ENCODE assay signal across 8 cellular contexts in genomic region chr12:123713398-123714301, GRCh38. TPM values are rescaled to one million over a fixed set of nuclear protein-coding genes. Genes with fewer than 3 reads are reported as not detected.
DNase-seq lines count a peak whose midpoint lies in the region; ATAC-seq, FAIRE-seq and TF ChIP-seq lines count a peak whose summit lies in the region.

No MANE protein-coding gene starts in this region.

- POLR2A ChIA-PET in endothelial cell of umbilical vein (lab: Charles Lee) = no interaction called here

- peak overlapping the region; percentile 94 for H3K4me2 ChIP-seq in endothelial cell of umbilical vein (ENCODE audit: insufficient read depth, low read length)

- peaks cover 8% of the 10 kb centered on the region for H3K4me1 ChIP-seq in endothelial cell of umbilical vein (ENCODE audit: control insufficient read depth, extremely low read depth, insufficient read depth, low read length)
- peaks cover 5% of the 10 kb centered on the region for H3K4me1 ChIP-seq in ovary (ENCODE audit: insufficient read depth)

- H3K36me3 Mint-ChIP-seq in T-helper 17 cell (ENCODE audit: low read depth) = no peaks in the 10 kb centered on the region

- no peaks in the 10 kb centered on the region for H3K9me3 ChIP-seq in T-helper 17 cell (ENCODE audit: control insufficient read depth, low read length, poor library complexity, severe bottlenecking)
- no peaks in the 10 kb centered on the region for H3K9me3 ChIP-seq in endothelial cell of umbilical vein (replicated peaks; ENCODE audit: control insufficient read depth, insufficient read depth, low read length)
- no peaks in the 10 kb centered on the region for H3K9me3 ChIP-seq in ovary

- 72 to 76% (median 74%) methylated on average over 13 of the region's 13 CpGs for WGBS in ovary, 3 donors

- peak overlapping the region; percentile 98 for H3K4me3 Mint-ChIP-seq in T-helper 17 cell

- DNase-seq in Ammon's horn (ENCODE audit: low spot score) (peak; percentile 26), GM20000 (ENCODE audit: low spot score) (peak; percentile 28), T-helper 17 cell (no peak), endothelial cell of umbilical vein (ENCODE audit: low read depth, low spot score) (peak; percentile 36), ovary (no peak), ecto neural progenitor cell (ENCODE audit: low spot score) (no peak)
- no peak for DNase-seq in NK-92 treated with Interleukin-12 subunit alpha and Interleukin-12 subunit beta, amount 100 ng/mL, for 24 hours (lab: John Stamatoyannopoulos, UW)

- TF ChIP-seq POLR2A in endothelial cell of umbilical vein (IDR thresholded peaks at IDR 0.05; ENCODE audit: low read depth, low read length) (no peak), ovary (IDR thresholded peaks at IDR 0.05) (no peak)

- no peak for TF ChIP-seq EP300 in ovary (IDR thresholded peaks at IDR 0.05)

- FAIRE-seq in endothelial cell of umbilical vein (lab: Jason Lieb, UNC) = no peak

- intact Hi-C loops in endothelial cell of umbilical vein (cut with micrococcal nuclease) = loop anchor here (2.0 kb wide), 1 partner anchor 255 kb away; the partner anchor contains the start of gene SNRNP35
- intact Hi-C loops in ovary (cut with DNase I) = no loop called here

- H3K79me2 ChIP-seq in endothelial cell of umbilical vein (ENCODE audit: control insufficient read depth, insufficient read depth, low read length) = peaks cover 24% of the 10 kb centered on the region

- ATAC-seq in T-helper 17 cell (no peak), HG03280 (IDR thresholded peaks at IDR 0.05; ENCODE audit: unreplicated experiment) (no peak)

- H3K27ac Mint-ChIP-seq in T-helper 17 cell = peak overlapping the region; percentile 88

- H3K27me3 ChIP-seq in endothelial cell of umbilical vein (ENCODE audit: control insufficient read depth in 2 of 2, insufficient read depth in 2 of 2, low read length in 2 of 2) (no peaks in the 10 kb centered on the region), ovary (no peaks in the 10 kb centered on the region)

- H3K9me1 ChIP-seq in endothelial cell of umbilical vein (replicated peaks; ENCODE audit: control insufficient read depth, extremely low read depth, insufficient read depth, low read length) = no peaks in the 10 kb centered on the region

- TSS peak; percentile 38 for BruUV-seq in endothelial cell of umbilical vein (replicated peaks; lab: Mats Ljungman, UMichigan)

- H2AFZ ChIP-seq in endothelial cell of umbilical vein (ENCODE audit: low read depth, low read length) = no peak overlapping the region

- no peaks in the 10 kb centered on the region for H3K27me3 Mint-ChIP-seq in T-helper 17 cell

- dilution Hi-C loops in endothelial cell of umbilical vein (cut with MboI; ENCODE audit: extremely low pct_ligation_motif_present, low sequenced_read_pairs) = no loop called here

- no peaks in the 10 kb centered on the region for H4K20me1 ChIP-seq in endothelial cell of umbilical vein (replicated peaks; ENCODE audit: control insufficient read depth, extremely low read depth, insufficient read depth, low read length)

- CTCF ChIA-PET in endothelial cell of umbilical vein (lab: Charles Lee) = interaction anchor here (1.2 to 1.6 kb wide), 3 partner anchors 13 to 319 kb away, joined by 3 read pairs; no protein-coding TSS in a partner anchor

- peaks cover 26% of the 10 kb centered on the region for H3K4me1 Mint-ChIP-seq in T-helper 17 cell

- peak overlapping the region; percentile 88 for H3K9ac ChIP-seq in endothelial cell of umbilical vein (replicated peaks; ENCODE audit: extremely low read depth, insufficient read depth, low read length)

- H3K4me3 ChIP-seq in endothelial cell of umbilical vein (replicated peaks in 1 of 3; ENCODE audit: insufficient read depth in 1 of 3, low read depth in 1 of 3, low read length in 3 of 3) (peak overlapping the region; percentile 87 to 98 (median 90)), ovary (peak overlapping the region; percentile 86)

- H3K36me3 ChIP-seq in endothelial cell of umbilical vein (ENCODE audit: control insufficient read depth in 2 of 2, extremely low read depth in 1 of 2, insufficient read depth in 2 of 2, low read length in 2 of 2) (no peaks in the 10 kb centered on the region), ovary (no peaks in the 10 kb centered on the region)

- H3K27ac ChIP-seq in endothelial cell of umbilical vein (ENCODE audit: insufficient read depth, low read depth, low read length) (no peak overlapping the region), ovary (no peak overlapping the region)

- TF ChIP-seq CTCF in GM20000 (IDR thresholded peaks at IDR 0.05; ENCODE audit: extremely low read depth, missing control alignments) (no peak), endothelial cell of umbilical vein (IDR thresholded peaks at IDR 0.05; ENCODE audit: extremely low read depth in 1 of 2, insufficient read depth in 1 of 2, low read depth in 1 of 2, low read length in 2 of 2) (no peak), ovary (IDR thresholded peaks at IDR 0.05) (no peak)

TF ChIP-seq in endothelial cell of umbilical vein, 7 proteins besides CTCF, POLR2A, EP300 and RAD21:
- no peak for TF ChIP-seq EZH2 (IDR thresholded peaks at IDR 0.05; ENCODE audit: borderline replicate concordance, low read depth, low read length, severe bottlenecking)
- TF ChIP-seq GATA2 (IDR thresholded peaks at IDR 0.05; ENCODE audit: insufficient read depth, insufficient read length, low read depth, low read length) = peak; percentile 28
- TF ChIP-seq POLR2AphosphoS5 (IDR thresholded peaks at IDR 0.05; ENCODE audit: insufficient read depth, low read depth, low read length) = no peak

RNA-seq across cellular contexts. Expression of gene ATP6V0A2, which starts 1.5 kb away (rescaled TPM):
- total RNA-seq in T-helper 17 cell = 10 to 100 TPM; 34.9 to 38.3 TPM
- total RNA-seq in endothelial cell of umbilical vein = 35.3 and 37.1 TPM in 2 replicates
- polyA plus RNA-seq in endothelial cell of umbilical vein = 28.6 and 35.8 TPM in 2 replicates
- 16.4 and 17.2 TPM in 2 replicates for polyA plus RNA-seq in endothelial cell of umbilical vein (2011; cell fraction: cytosol; rRNA removed)
- 74.2 and 77.9 TPM in 2 replicates for polyA plus RNA-seq in endothelial cell of umbilical vein (2011; cell fraction: nucleus; rRNA removed)
- polyA plus RNA-seq in endothelial cell of umbilical vein (2012) = 17.2 and 19.0 TPM in 2 replicates
- 80.9 and 89.2 TPM in 2 replicates for polyA minus RNA-seq in endothelial cell of umbilical vein
- 28.6 TPM for polyA minus RNA-seq in endothelial cell of umbilical vein (2011; cell fraction: cytosol; rRNA and poly(A)+ RNA removed)
- polyA minus RNA-seq in endothelial cell of umbilical vein (2011; cell fraction: nucleus; rRNA and poly(A)+ RNA removed) = 39.8 and 57.1 TPM in 2 replicates
- 10 to 100 TPM; 14.3 to 35.4 (median 16.5) TPM for total RNA-seq in ovary
- 1 to 10 TPM; 5.0 to 8.8 TPM for polyA plus RNA-seq in ovary

RNA-seq across cellular contexts. Expression of gene TCTN2, which starts 42.7 kb away (rescaled TPM):
- total RNA-seq in T-helper 17 cell (1 to 10 TPM; 5.1 to 6.0 TPM), endothelial cell of umbilical vein (11.2 and 13.4 TPM in 2 replicates), ovary (10 to 100 TPM; 13.2 to 26.4 (median 18.8) TPM)
- polyA plus RNA-seq in endothelial cell of umbilical vein (16.5 and 16.7 TPM in 2 replicates), ovary (10 to 100 TPM; 13.1 to 17.6 TPM)
- polyA plus RNA-seq in endothelial cell of umbilical vein (2011; cell fraction: cytosol; rRNA removed) = 12.1 and 13.3 TPM in 2 replicates
- 20.0 and 22.1 TPM in 2 replicates for polyA plus RNA-seq in endothelial cell of umbilical vein (2011; cell fraction: nucleus; rRNA removed)
- polyA plus RNA-seq in endothelial cell of umbilical vein (2012) = 9.7 and 10.7 TPM in 2 replicates
- polyA minus RNA-seq in endothelial cell of umbilical vein = 28.4 and 29.5 TPM in 2 replicates
- 5.5 TPM for polyA minus RNA-seq in endothelial cell of umbilical vein (2011; cell fraction: cytosol; rRNA and poly(A)+ RNA removed)
- 7.9 and 10.2 TPM in 2 replicates for polyA minus RNA-seq in endothelial cell of umbilical vein (2011; cell fraction: nucleus; rRNA and poly(A)+ RNA removed)

RNA-seq across cellular contexts. Expression of gene DNAH10, which starts 48.5 kb away (rescaled TPM):
- total RNA-seq in T-helper 17 cell (under 1 TPM; 0.08 to 0.25 TPM), endothelial cell of umbilical vein (0.31 TPM in 1 of 2 replicates, not detected in the other), ovary (10 to 100 TPM in 1 of 7 donors, 1 to 10 TPM in 2, under 1 TPM in 4; 0.05 to 20.2 (median 0.97) TPM)
- polyA plus RNA-seq in endothelial cell of umbilical vein (0.02 and 0.04 TPM in 2 replicates), ovary (under 1 TPM; 0.07 to 0.27 TPM)
- polyA plus RNA-seq in endothelial cell of umbilical vein (2011; cell fraction: cytosol; rRNA removed) = not detected in 2 replicates
- 0.03 and 0.06 TPM in 2 replicates for polyA plus RNA-seq in endothelial cell of umbilical vein (2011; cell fraction: nucleus; rRNA removed)
- polyA plus RNA-seq in endothelial cell of umbilical vein (2012) = 0.04 TPM in 1 of 2 replicates, not detected in the other
- not detected in 2 replicates for polyA minus RNA-seq in endothelial cell of umbilical vein
- not detected for polyA minus RNA-seq in endothelial cell of umbilical vein (2011; cell fraction: cytosol; rRNA and poly(A)+ RNA removed)
- polyA minus RNA-seq in endothelial cell of umbilical vein (2011; cell fraction: nucleus; rRNA and poly(A)+ RNA removed) = 0.10 TPM in 1 of 2 replicates, not detected in the other

Comparison
In these comparisons a context has a peak if more than half of its experiments do, and no peak if none do; other contexts are left out.
1. DNase-seq: peak in Ammon's horn (single experiment), GM20000 (single experiment) and endothelial cell of umbilical vein (single experiment); none in T-helper 17 cell (0 of 3), ovary (0 of 5), ecto neural progenitor cell (single experiment) and NK-92 treated with Interleukin-12 subunit alpha and Interleukin-12 subunit beta, amount 100 ng/mL, for 24 hours (single experiment).